ENCODE assay signal across 1 cellular context in genomic region chr9:136765041-136765440, GRCh38.
TF ChIP-seq lines count a peak whose summit lies in the region.

No MANE protein-coding gene starts in this region.

TF ChIP-seq in H1, 55 proteins besides CTCF, POLR2A, EP300 and RAD21:
- no peak for TF ChIP-seq POU5F1 (IDR thresholded peaks at IDR 0.05; ENCODE audit: low read depth, low read length)
- TF ChIP-seq TAF7 (optimal IDR thresholded peaks at IDR 0.05; ENCODE audit: borderline replicate concordance, low read depth, low read length) = no peak
- TF ChIP-seq CHD1 (IDR thresholded peaks at IDR 0.05; ENCODE audit: low read depth, low read length) = no peak
- TF ChIP-seq GTF2F1 (IDR thresholded peaks at IDR 0.05; ENCODE audit: borderline replicate concordance, low read depth, low read length) = no peak
- TF ChIP-seq POLR2AphosphoS5 (IDR thresholded peaks at IDR 0.05; ENCODE audit: low read depth, low read length) = no peak
